In genomic region chr13:110712849-110713641, GRCh38 we compare ENCODE assay signal across 8 cellular contexts. TPM values are rescaled to one million over a fixed set of nuclear protein-coding genes. Genes with fewer than 3 reads are reported as not detected.
DNase-seq lines count a peak whose midpoint lies in the region; ATAC-seq and TF ChIP-seq lines count a peak whose summit lies in the region.

No MANE protein-coding gene starts in this region.

- peak; percentile 96 for DNase-seq in DMS153 treated with DMSO at 0.1 percent for 48 hours (lab: John Stamatoyannopoulos, UW; ENCODE audit: unreplicated experiment)
- peak; percentile 83 for DNase-seq in OCI-M2 (lab: John Stamatoyannopoulos, UW; ENCODE audit: unreplicated experiment)
- peak; percentile 98 for DNase-seq in activated T-cell treated with anti-CD3 and anti-CD28 coated beads, Interleukin-2, amount 50 U/mL, for 1 hour
- DNase-seq in epithelial cell of prostate (ENCODE audit: low read depth, low spot score), result peak; percentile 98
- peak; percentile 98 to 100 (median 99) for DNase-seq in mucosa of descending colon
- peak; percentile 97 to 99 for DNase-seq in stimulated activated CD8-positive, alpha-beta memory T cell treated with anti-CD3 and anti-CD28 coated beads, Interleukin-4, amount 100 ng/mL, for 1 hour (ENCODE audit: low read depth in 2 of 2, low spot score in 1 of 2)

- peaks cover 6% of the 10 kb centered on the region for H3K36me3 ChIP-seq in mucosa of descending colon (ENCODE audit: low read depth)

- no peaks in the 10 kb centered on the region for H3K9me3 ChIP-seq in mucosa of descending colon

- intact Hi-C loops in mucosa of descending colon (cut with DNase I, micrococcal nuclease), result loop anchor here in 1 of 2 donors (10.0 kb wide), 1 partner anchor 202 kb away; the partner anchor contains the start of gene ANKRD10

- H3K4me1 ChIP-seq in mucosa of descending colon (ENCODE audit: low read depth), result peaks cover 10% of the 10 kb centered on the region

- H3K27ac ChIP-seq in epithelial cell of prostate, result peak overlapping the region; percentile 94

- H3K4me3 ChIP-seq in mucosa of descending colon, result peak overlapping the region; percentile 58

- ATAC-seq in GM21619 (IDR thresholded peaks at IDR 0.05; ENCODE audit: unreplicated experiment) (peak; percentile 45), mucosa of descending colon (peak; percentile 71)

- TF ChIP-seq CTCF in mucosa of descending colon (IDR thresholded peaks at IDR 0.05), result no peak

- no peak for TF ChIP-seq EP300 in Ishikawa (IDR thresholded peaks at IDR 0.05; ENCODE audit: borderline replicate concordance)

- TF ChIP-seq RAD21 in Ishikawa (IDR thresholded peaks at IDR 0.05; ENCODE audit: low read depth), result no peak

TF ChIP-seq in Ishikawa, 13 proteins besides CTCF, POLR2A, EP300 and RAD21:
- TF ChIP-seq TAF1 (IDR thresholded peaks at IDR 0.05; ENCODE audit: low read depth) (peak; percentile 50; the same call in 1 of the 2 replicates), EGR1 (IDR thresholded peaks at IDR 0.05) (0 out of 2 replicates have a peak, but pooled peaks have one; percentile 7), TEAD4 (IDR thresholded peaks at IDR 0.05) (no peak; the same call in 1 of the 2 replicates), USF1 (IDR thresholded peaks at IDR 0.05) (peak; percentile 2; the same call in 1 of the 2 replicates), ZBTB7A (IDR thresholded peaks at IDR 0.05; ENCODE audit: low read depth) (peak; percentile 97), REST (IDR thresholded peaks at IDR 0.05; ENCODE audit: low read depth) (no peak), NFIC (IDR thresholded peaks at IDR 0.05) (peak; percentile 19; the same call in 1 of the 2 replicates), FOXM1 (IDR thresholded peaks at IDR 0.05; ENCODE audit: borderline replicate concordance, low read depth) (no peak), CEBPB (IDR thresholded peaks at IDR 0.05) (0 out of 2 replicates have a peak, but pooled peaks have one; percentile 17), YY1 (IDR thresholded peaks at IDR 0.05; ENCODE audit: low read depth) (no peak; the same call in 1 of the 2 replicates), MAX (IDR thresholded peaks at IDR 0.05) (no peak), CREB1 (IDR thresholded peaks at IDR 0.05; ENCODE audit: low read depth) (no peak; the same call in 1 of the 2 replicates), TCF12 (IDR thresholded peaks at IDR 0.05; ENCODE audit: low read depth) (0 out of 2 replicates have a peak, but pooled peaks have one; percentile 37)

RNA-seq across cellular contexts. Expression of gene ING1, which starts 0.5 kb away (rescaled TPM):
- total RNA-seq in mucosa of descending colon, result 10 to 100 TPM; 11.8 to 18.0 (median 13.8) TPM

RNA-seq across cellular contexts. Expression of gene CARS2, which starts 7.1 kb away (rescaled TPM):
- total RNA-seq in mucosa of descending colon, result 10 to 100 TPM; 39.8 to 71.4 (median 56.4) TPM

Comparison
In these comparisons a context has a peak if more than half of its experiments do, and no peak if none do; other contexts are left out.
1. Peak in every context shown above with its lines: DNase-seq, ATAC-seq, H3K4me3 ChIP-seq and H3K27ac ChIP-seq.